ENCODE assay signal across 8 cellular contexts in the genomic region with DNA sequence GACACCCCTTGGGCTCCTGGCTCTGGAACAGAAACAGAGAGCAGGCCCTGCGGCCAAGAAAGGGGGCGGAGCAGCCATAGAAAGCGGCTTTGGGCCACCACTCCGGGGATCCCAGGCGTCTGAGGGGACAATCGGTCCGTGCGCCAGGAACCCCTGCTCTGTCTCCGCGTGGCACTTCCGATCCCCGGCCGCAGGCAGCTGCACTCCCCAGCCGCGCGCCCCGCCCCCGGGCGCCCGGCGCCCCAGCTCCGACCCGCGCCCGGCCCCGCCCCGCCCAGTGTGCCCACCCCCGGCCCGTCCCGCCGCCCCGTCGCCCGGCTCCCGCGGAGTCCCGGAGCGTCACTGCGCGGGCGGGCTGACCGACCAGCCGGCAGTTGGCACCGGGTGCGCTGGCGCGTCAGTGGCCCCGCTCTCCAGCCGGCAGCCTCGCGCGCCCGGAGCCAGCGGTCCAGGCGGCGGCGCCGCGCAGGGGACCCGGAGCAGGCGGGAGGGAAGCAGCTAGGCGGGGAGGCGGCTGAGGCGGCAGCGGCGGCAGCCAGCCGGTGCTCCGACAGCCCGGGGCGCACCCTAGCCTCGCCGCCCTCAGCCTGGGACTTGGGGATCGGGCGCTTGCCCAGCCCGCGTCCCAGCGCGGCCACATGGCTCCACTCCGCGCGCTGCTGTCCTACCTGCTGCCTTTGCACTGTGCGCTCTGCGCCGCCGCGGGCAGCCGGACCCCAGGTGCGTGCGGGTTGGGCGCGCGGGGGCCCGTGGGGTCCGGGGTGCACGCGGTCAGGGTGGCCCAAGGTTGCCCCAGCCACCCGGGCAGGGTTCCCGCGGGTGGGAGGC. TPM values are rescaled to one million over a fixed set of nuclear protein-coding genes. Genes with fewer than 3 reads are reported as not detected.
DNase-seq lines count a peak whose midpoint lies in the region; ATAC-seq and TF ChIP-seq lines count a peak whose summit lies in the region.

Gene ADAMTS14 (plus strand): TSS at position 342 of the 828 bp plus-strand sequence. CDS start 297 bp downstream, at position 639.

- peaks cover 29% of the 10 kb centered on the region for H3K27me3 Mint-ChIP-seq in activated naive CD4-positive, alpha-beta T cell treated with anti-CD3 and anti-CD28 coated beads for 36 hours (ENCODE audit: low read depth)

- H3K27ac ChIP-seq in liver (ENCODE audit: low read depth in 1 of 2, low read length in 2 of 2) (no peak within 1 kb of the TSS), subcutaneous abdominal adipose tissue (ENCODE audit: low read depth, low read length) (no peak within 1 kb of the TSS)

- H3K27ac Mint-ChIP-seq in activated naive CD4-positive, alpha-beta T cell treated with anti-CD3 and anti-CD28 coated beads for 36 hours = no peak within 1 kb of the TSS

- H3K36me3 ChIP-seq in liver (ENCODE audit: control insufficient read depth in 4 of 4, insufficient read depth in 3 of 4, low read depth in 1 of 4, low read length in 3 of 4) = no peaks in the 10 kb centered on the region
- H3K36me3 ChIP-seq in subcutaneous abdominal adipose tissue (ENCODE audit: control insufficient read depth in 5 of 5, insufficient read depth in 5 of 5, low read length in 5 of 5) = no peaks in the 10 kb centered on the region

- intact Hi-C loops in activated naive CD4-positive, alpha-beta T cell treated with anti-CD3 and anti-CD28 coated beads for 36 hours (cut with micrococcal nuclease) = no loop called here

- peaks cover 5% of the 10 kb centered on the region for H3K4me1 Mint-ChIP-seq in activated naive CD4-positive, alpha-beta T cell treated with anti-CD3 and anti-CD28 coated beads for 36 hours (ENCODE audit: low read depth)

- H3K9me3 ChIP-seq in liver (ENCODE audit: control insufficient read depth in 4 of 4, low read length in 3 of 4) = no peaks in the 10 kb centered on the region
- H3K9me3 ChIP-seq in subcutaneous abdominal adipose tissue (ENCODE audit: control insufficient read depth in 5 of 5, low read length in 5 of 5) = no peaks in the 10 kb centered on the region

- no peak for DNase-seq in activated naive CD4-positive, alpha-beta T cell treated with anti-CD3 and anti-CD28 coated beads for 36 hours
- DNase-seq in activated naive CD4-positive, alpha-beta T cell (lab: John Stamatoyannopoulos, UW) = no peak
- peak; percentile 26 for DNase-seq in dermis blood vessel endothelial cell

- peak within 1 kb of the TSS in 2 of 3 donors; percentile 35 to 42 for H3K4me3 ChIP-seq in liver (ENCODE audit: low read depth in 1 of 3, low read length in 3 of 3)
- H3K4me3 ChIP-seq in subcutaneous abdominal adipose tissue (ENCODE audit: low read depth in 1 of 5, low read length in 5 of 5) = peak within 1 kb of the TSS in 4 of 5 donors; percentile 14 to 57 (median 46)

- H3K4me1 ChIP-seq in liver (ENCODE audit: control insufficient read depth in 4 of 4, insufficient read depth in 4 of 4, low read length in 3 of 4) (peaks cover 3 to 11% (median 4%) of the 10 kb centered on the region in 4 donors), subcutaneous abdominal adipose tissue (ENCODE audit: control insufficient read depth in 5 of 5, insufficient read depth in 5 of 5, low read length in 5 of 5) (peaks cover 0 to 15% (median 12%) of the 10 kb centered on the region in 5 donors)

- H3K4me3 Mint-ChIP-seq in activated naive CD4-positive, alpha-beta T cell treated with anti-CD3 and anti-CD28 coated beads for 36 hours = peak within 1 kb of the TSS; percentile 14

- ATAC-seq in SK-N-SH treated with all-trans-retinoic acid at 6 μM for 48 hours (peak; percentile 42), HG03175 (IDR thresholded peaks at IDR 0.05; ENCODE audit: unreplicated experiment) (no peak), HG02588 (IDR thresholded peaks at IDR 0.05; ENCODE audit: unreplicated experiment) (no peak)

- H3K27me3 ChIP-seq in liver (ENCODE audit: control insufficient read depth in 4 of 4, insufficient read depth in 4 of 4, low read length in 3 of 4) (peaks cover 0 to 3% (median 2%) of the 10 kb centered on the region in 4 donors), subcutaneous abdominal adipose tissue (ENCODE audit: control insufficient read depth in 5 of 5, insufficient read depth in 4 of 5, low read length in 5 of 5) (peaks cover 16 to 37% (median 31%) of the 10 kb centered on the region in 5 donors)

- TF ChIP-seq RAD21 in liver (IDR thresholded peaks at IDR 0.05) = no peak

- no peak for TF ChIP-seq CTCF in liver (IDR thresholded peaks at IDR 0.05; ENCODE audit: low read depth, low read length, missing input control)

- H3K36me3 Mint-ChIP-seq in activated naive CD4-positive, alpha-beta T cell treated with anti-CD3 and anti-CD28 coated beads for 36 hours (ENCODE audit: low read depth) = no peaks in the 10 kb centered on the region

- CTCF ChIA-PET in activated naive CD4-positive, alpha-beta T cell treated with anti-CD3 and anti-CD28 coated beads for 36 hours (lab: Charles Lee) = no interaction called here

- H3K9ac ChIP-seq in liver (ENCODE audit: low read depth in 1 of 2, low read length in 2 of 2) (no peak within 1 kb of the TSS), subcutaneous abdominal adipose tissue (ENCODE audit: low read length in 5 of 5) (no peak within 1 kb of the TSS)

- WGBS in liver = 2% methylated on average over 99 of the region's 99 CpGs

- H3K9me3 Mint-ChIP-seq in activated naive CD4-positive, alpha-beta T cell treated with anti-CD3 and anti-CD28 coated beads for 36 hours = peaks cover 2% of the 10 kb centered on the region

TF ChIP-seq in SK-N-SH treated with all-trans-retinoic acid at 6 μM for 48 hours, 23 proteins besides CTCF, POLR2A, EP300 and RAD21 (continues in another document):
- TF ChIP-seq POU6F1 (CRISPR knock-in tag; IDR thresholded peaks at IDR 0.05; ENCODE audit: borderline replicate concordance, low read depth) (no peak), TOX (CRISPR knock-in tag; IDR thresholded peaks at IDR 0.05; ENCODE audit: borderline replicate concordance) (no peak), GLIS3 (CRISPR knock-in tag; IDR thresholded peaks at IDR 0.05) (no peak), RARB (CRISPR knock-in tag; IDR thresholded peaks at IDR 0.05) (no peak), BACH2 (CRISPR knock-in tag; IDR thresholded peaks at IDR 0.05; ENCODE audit: borderline replicate concordance) (no peak), ISL1 (CRISPR knock-in tag; IDR thresholded peaks at IDR 0.05) (no peak), SNAI2 (CRISPR knock-in tag; IDR thresholded peaks at IDR 0.05) (no peak), ZNF8 (CRISPR knock-in tag; IDR thresholded peaks at IDR 0.05) (no peak), OSR1 (CRISPR knock-in tag; IDR thresholded peaks at IDR 0.05) (no peak)

TF ChIP-seq in liver, 16 proteins besides CTCF, POLR2A, EP300 and RAD21:
- TF ChIP-seq HNF4G (IDR thresholded peaks at IDR 0.05) (no peak), FOXA1 (IDR thresholded peaks at IDR 0.05) (no peak), EGR1 (IDR thresholded peaks at IDR 0.05; ENCODE audit: low read depth in 2 of 2) (no peak), ATF3 (IDR thresholded peaks at IDR 0.05) (no peak), SP1 (IDR thresholded peaks at IDR 0.05) (no peak), RXRA (IDR thresholded peaks at IDR 0.05) (no peak)
- TF ChIP-seq, protein P1, sequence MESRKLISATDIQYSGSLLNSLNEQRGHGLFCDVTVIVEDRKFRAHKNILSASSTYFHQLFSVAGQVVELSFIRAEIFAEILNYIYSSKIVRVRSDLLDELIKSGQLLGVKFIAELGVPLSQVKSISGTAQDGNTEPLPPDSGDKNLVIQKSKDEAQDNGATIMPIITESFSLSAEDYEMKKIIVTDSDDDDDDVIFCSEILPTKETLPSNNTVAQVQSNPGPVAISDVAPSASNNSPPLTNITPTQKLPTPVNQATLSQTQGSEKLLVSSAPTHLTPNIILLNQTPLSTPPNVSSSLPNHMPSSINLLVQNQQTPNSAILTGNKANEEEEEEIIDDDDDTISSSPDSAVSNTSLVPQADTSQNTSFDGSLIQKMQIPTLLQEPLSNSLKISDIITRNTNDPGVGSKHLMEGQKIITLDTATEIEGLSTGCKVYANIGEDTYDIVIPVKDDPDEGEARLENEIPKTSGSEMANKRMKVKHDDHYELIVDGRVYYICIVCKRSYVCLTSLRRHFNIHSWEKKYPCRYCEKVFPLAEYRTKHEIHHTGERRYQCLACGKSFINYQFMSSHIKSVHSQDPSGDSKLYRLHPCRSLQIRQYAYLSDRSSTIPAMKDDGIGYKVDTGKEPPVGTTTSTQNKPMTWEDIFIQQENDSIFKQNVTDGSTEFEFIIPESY (IDR thresholded peaks at IDR 0.05) = no peak
- TF ChIP-seq, protein P2, sequence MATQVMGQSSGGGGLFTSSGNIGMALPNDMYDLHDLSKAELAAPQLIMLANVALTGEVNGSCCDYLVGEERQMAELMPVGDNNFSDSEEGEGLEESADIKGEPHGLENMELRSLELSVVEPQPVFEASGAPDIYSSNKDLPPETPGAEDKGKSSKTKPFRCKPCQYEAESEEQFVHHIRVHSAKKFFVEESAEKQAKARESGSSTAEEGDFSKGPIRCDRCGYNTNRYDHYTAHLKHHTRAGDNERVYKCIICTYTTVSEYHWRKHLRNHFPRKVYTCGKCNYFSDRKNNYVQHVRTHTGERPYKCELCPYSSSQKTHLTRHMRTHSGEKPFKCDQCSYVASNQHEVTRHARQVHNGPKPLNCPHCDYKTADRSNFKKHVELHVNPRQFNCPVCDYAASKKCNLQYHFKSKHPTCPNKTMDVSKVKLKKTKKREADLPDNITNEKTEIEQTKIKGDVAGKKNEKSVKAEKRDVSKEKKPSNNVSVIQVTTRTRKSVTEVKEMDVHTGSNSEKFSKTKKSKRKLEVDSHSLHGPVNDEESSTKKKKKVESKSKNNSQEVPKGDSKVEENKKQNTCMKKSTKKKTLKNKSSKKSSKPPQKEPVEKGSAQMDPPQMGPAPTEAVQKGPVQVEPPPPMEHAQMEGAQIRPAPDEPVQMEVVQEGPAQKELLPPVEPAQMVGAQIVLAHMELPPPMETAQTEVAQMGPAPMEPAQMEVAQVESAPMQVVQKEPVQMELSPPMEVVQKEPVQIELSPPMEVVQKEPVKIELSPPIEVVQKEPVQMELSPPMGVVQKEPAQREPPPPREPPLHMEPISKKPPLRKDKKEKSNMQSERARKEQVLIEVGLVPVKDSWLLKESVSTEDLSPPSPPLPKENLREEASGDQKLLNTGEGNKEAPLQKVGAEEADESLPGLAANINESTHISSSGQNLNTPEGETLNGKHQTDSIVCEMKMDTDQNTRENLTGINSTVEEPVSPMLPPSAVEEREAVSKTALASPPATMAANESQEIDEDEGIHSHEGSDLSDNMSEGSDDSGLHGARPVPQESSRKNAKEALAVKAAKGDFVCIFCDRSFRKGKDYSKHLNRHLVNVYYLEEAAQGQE (IDR thresholded peaks at IDR 0.05) = no peak
TF ChIP-seq in liver: peak in this region for 0.

RNA-seq across cellular contexts. Expression of gene ADAMTS14, which starts in this region (rescaled TPM):
- not detected for total RNA-seq in activated naive CD4-positive, alpha-beta T cell treated with anti-CD3 and anti-CD28 coated beads for 36 hours
- total RNA-seq in dermis blood vessel endothelial cell (under 0.01 and 0.05 TPM in 2 replicates), liver (under 1 TPM; 0.09 to 0.33 TPM)
- under 1 TPM; 0.13 to 0.14 TPM for polyA plus RNA-seq in liver

Comparison
In these comparisons a context has a peak if more than half of its experiments do, and no peak if none do; other contexts are left out.
1. Peak in DNase-seq in dermis blood vessel endothelial cell; RNA of the gene not detected or under 1 TPM.